1 cellular context compared by ENCODE assay signal in genomic region chr2:65033667-65034066, GRCh38.
A peak's percentile ranks its signal among the peaks of the same experiment; 100 is the strongest.
TF ChIP-seq lines count a peak whose summit lies in the region.

No MANE protein-coding gene starts in this region.

TF ChIP-seq in HEK293, 187 proteins besides CTCF, POLR2A, EP300 and RAD21 (continued from another document):
- TF ChIP-seq ZBTB11 (tag by site-specific recombination; conservative IDR thresholded peaks at IDR 0.05; ENCODE audit: low read depth) (peak; percentile 78), ZNF518A (tag by site-specific recombination; conservative IDR thresholded peaks at IDR 0.05; ENCODE audit: low read depth) (peak; percentile 76), REST (tag by site-specific recombination; IDR thresholded peaks at IDR 0.05) (0 out of 2 replicates have a peak, but pooled peaks have one; percentile 50), ZNF394 (tag by site-specific recombination; IDR thresholded peaks at IDR 0.05; ENCODE audit: borderline replicate concordance) (peak; percentile 87; the same call in 1 of the 2 replicates), ZNF629 (tag by site-specific recombination; IDR thresholded peaks at IDR 0.05) (0 out of 2 replicates have a peak, but pooled peaks have one; percentile 37), ZBTB8A (tag by site-specific recombination; IDR thresholded peaks at IDR 0.05) (peak; percentile 64), ZXDB (tag by site-specific recombination; IDR thresholded peaks at IDR 0.05) (peak; percentile 31; the same call in 1 of the 2 replicates), ZNF623 (tag by site-specific recombination; IDR thresholded peaks at IDR 0.05) (peak; percentile 53)
